Comparison of ENCODE assay signal across 21 cellular contexts in the genomic region with DNA sequence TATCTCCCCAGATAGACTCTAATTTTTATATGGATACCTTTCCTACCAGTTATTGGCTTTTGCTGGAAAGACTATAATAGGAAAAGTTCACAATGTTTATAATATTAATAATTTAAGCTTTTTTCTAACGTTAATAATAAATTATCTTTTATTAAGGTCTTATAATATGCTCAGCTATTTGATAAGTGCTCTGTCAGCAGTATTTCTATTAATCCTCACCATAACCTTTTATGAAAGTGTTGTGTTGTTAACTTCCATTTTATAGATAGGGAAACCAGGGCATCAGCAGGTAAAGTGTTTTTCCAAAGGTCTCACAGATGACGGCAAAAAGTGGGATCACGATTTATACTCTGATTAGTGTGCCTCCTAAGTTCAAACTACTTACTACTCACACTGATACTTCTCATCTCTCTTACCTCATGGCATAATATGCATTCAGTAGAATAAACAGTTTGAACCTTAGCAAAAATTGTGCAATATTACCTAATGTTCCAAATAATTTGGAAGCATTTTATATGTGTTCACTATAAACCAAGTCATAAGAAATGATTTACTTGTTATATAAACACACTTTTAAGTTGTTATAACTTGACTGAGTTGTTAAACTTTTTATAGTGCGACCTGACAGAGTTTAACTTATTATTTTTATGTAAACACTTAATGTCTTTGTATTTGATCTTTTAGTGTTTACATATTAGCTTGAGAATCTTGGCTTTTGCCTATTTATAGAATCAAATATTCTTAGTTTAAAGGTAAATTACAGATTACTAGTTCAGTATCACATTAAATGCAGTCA.
"Had no signal": no experiment of that assay in that cellular context is flagged by ENCODE, and none has a peak within 500 bp of the region (broad histone marks: within the 10 kb centered on the region; RNA-seq: fewer than 3 reads in every experiment).

No MANE protein-coding gene starts in this region.

- ATAC-seq: activated CD4-positive, alpha-beta T cell treated with anti-CD3 and anti-CD28 coated beads for 36 hours had no signal

- H3K9me3 ChIP-seq: spleen, thoracic aorta, upper lobe of left lung had no signal

- H3K27me3 Mint-ChIP-seq: activated B cell treated with CpG ODN at 0.5 μM for 24 hours; activated CD4-positive, alpha-beta T cell treated with anti-CD3 and anti-CD28 coated beads for 36 hours; activated naive CD4-positive, alpha-beta T cell treated with anti-CD3 and anti-CD28 coated beads, Interleukin-2, amount 10 ng/mL, durations not matched to agents 7 days and 5 days had no signal

- H3K4me3 ChIP-seq: lung, sigmoid colon, spleen, thoracic aorta, upper lobe of left lung had no signal

- H3K27ac Mint-ChIP-seq: activated B cell treated with CpG ODN at 0.5 μM for 24 hours; activated CD4-positive, alpha-beta T cell treated with anti-CD3 and anti-CD28 coated beads for 36 hours; activated naive CD4-positive, alpha-beta T cell treated with anti-CD3 and anti-CD28 coated beads, Interleukin-2, amount 10 ng/mL, durations not matched to agents 7 days and 5 days; endodermal cell; naive B cell; T-helper 1 cell treated with Interleukin-12 subunit alpha and Interleukin-12 subunit beta and Interleukin-4 antibody, amounts not matched to agents 30 μg/mL and 1 μg/mL, for 36 hours had no signal

- H3K27ac ChIP-seq: epithelial cell of prostate, sigmoid colon, spleen, thoracic aorta, upper lobe of left lung had no signal

- H3K4me1 ChIP-seq: spleen, upper lobe of left lung had no signal

- H3K4me1 Mint-ChIP-seq: activated B cell treated with CpG ODN at 0.5 μM for 24 hours; activated CD4-positive, alpha-beta T cell treated with anti-CD3 and anti-CD28 coated beads for 36 hours; activated naive CD4-positive, alpha-beta T cell treated with anti-CD3 and anti-CD28 coated beads, Interleukin-2, amount 10 ng/mL, durations not matched to agents 7 days and 5 days; endodermal cell; naive B cell had no signal

- H3K36me3 ChIP-seq: sigmoid colon, spleen, thoracic aorta, upper lobe of left lung had no signal

- H3K9me3 Mint-ChIP-seq: activated naive CD4-positive, alpha-beta T cell treated with anti-CD3 and anti-CD28 coated beads, Interleukin-2, amount 10 ng/mL, durations not matched to agents 7 days and 5 days; endodermal cell; T-helper 1 cell treated with Interleukin-12 subunit alpha and Interleukin-12 subunit beta and Interleukin-4 antibody, amounts not matched to agents 30 μg/mL and 1 μg/mL, for 36 hours had no signal

- DNase-seq: activated B cell treated with CpG ODN at 0.5 μM for 24 hours; activated CD4-positive, alpha-beta T cell treated with anti-CD3 and anti-CD28 coated beads for 36 hours; activated CD4-positive, alpha-beta T cell treated with anti-CD3 and anti-CD28 coated beads, Interleukin-2, amount 50 U/mL, for 4 hours; activated effector memory CD4-positive, alpha-beta T cell treated with anti-CD3 and anti-CD28 coated beads, Interleukin-2, amount 50 U/mL, for 16 hours; activated naive CD4-positive, alpha-beta T cell treated with anti-CD3 and anti-CD28 coated beads, Interleukin-2, amount 10 ng/mL, durations not matched to agents 7 days and 5 days; cortex of kidney; endodermal cell; foreskin fibroblast; kidney; naive B cell; nucleus accumbens; posterior cingulate gyrus; sigmoid colon; spleen; stimulated activated CD4-positive, alpha-beta T cell treated with anti-CD3 and anti-CD28 coated beads, Interleukin-4, amount 100 ng/mL, for 1 hour; stimulated activated naive CD4-positive, alpha-beta T cell; upper lobe of left lung had no signal

- H3K4me3 Mint-ChIP-seq: activated B cell treated with CpG ODN at 0.5 μM for 24 hours; activated CD4-positive, alpha-beta T cell treated with anti-CD3 and anti-CD28 coated beads for 36 hours; activated naive CD4-positive, alpha-beta T cell treated with anti-CD3 and anti-CD28 coated beads, Interleukin-2, amount 10 ng/mL, durations not matched to agents 7 days and 5 days; endodermal cell; naive B cell; T-helper 1 cell treated with Interleukin-12 subunit alpha and Interleukin-12 subunit beta and Interleukin-4 antibody, amounts not matched to agents 30 μg/mL and 1 μg/mL, for 36 hours had no signal

- H3K36me3 Mint-ChIP-seq: activated naive CD4-positive, alpha-beta T cell treated with anti-CD3 and anti-CD28 coated beads, Interleukin-2, amount 10 ng/mL, durations not matched to agents 7 days and 5 days; naive B cell had no signal
